In genomic region chr9:92324889-92325268, GRCh38 we compare ENCODE assay signal across 8 cellular contexts. TPM values are rescaled to one million over a fixed set of nuclear protein-coding genes. Genes with fewer than 3 reads are reported as not detected.
DNase-seq lines count a peak whose midpoint lies in the region; ATAC-seq and TF ChIP-seq lines count a peak whose summit lies in the region.

No MANE protein-coding gene starts in this region.

- H3K4me3 ChIP-seq in PC-9 = peak overlapping the region; percentile 87
- peak overlapping the region; percentile 72 to 88 (median 82) for H3K4me3 ChIP-seq in esophagus muscularis mucosa
- peak overlapping the region; percentile 72 to 85 for H3K4me3 ChIP-seq in neuronal stem cell (ENCODE audit: low read length in 2 of 2)

- H4K8ac ChIP-seq in neuronal stem cell (ENCODE audit: low read depth, low read length) = no peak overlapping the region

- H2BK15ac ChIP-seq in neuronal stem cell (ENCODE audit: low read length) = no peak overlapping the region

- BruUV-seq in PC-9 (replicated peaks; lab: Mats Ljungman, UMichigan) = TSS peak; percentile 83

- no peaks in the 10 kb centered on the region for H3K79me1 ChIP-seq in neuronal stem cell (ENCODE audit: low read depth, low read length)

- H3K27ac ChIP-seq in PC-9 (peak overlapping the region; percentile 90), esophagus muscularis mucosa (replicated peaks in 1 of 4) (peak overlapping the region; percentile 88 to 96 (median 93)), neuronal stem cell (replicated peaks; ENCODE audit: low read length) (no peak overlapping the region)

- H3K36me3 ChIP-seq in PC-9 (ENCODE audit: low read depth) (peaks cover 19% of the 10 kb centered on the region), esophagus muscularis mucosa (peaks cover 20 to 34% (median 25%) of the 10 kb centered on the region in 4 donors), neuronal stem cell (replicated peaks in 1 of 2; ENCODE audit: control insufficient read depth in 2 of 2, insufficient read depth in 2 of 2, low read length in 2 of 2) (peaks cover 4 to 36% of the 10 kb centered on the region in 2 donors)

- TF ChIP-seq CTCF in PC-9 (conservative IDR thresholded peaks at IDR 0.05) (no peak), esophagus muscularis mucosa (IDR thresholded peaks at IDR 0.05) (no peak)

- no peak overlapping the region for H3K18ac ChIP-seq in neuronal stem cell (ENCODE audit: low read length)

- H3K9me2 ChIP-seq in PC-9 (ENCODE audit: insufficient read depth) = no peaks in the 10 kb centered on the region

- WGBS in esophagus muscularis mucosa = 0% methylated on average over 12 of the region's 12 CpGs
- no CpG with 5 or more reads among the region's 12 CpGs for WGBS in neuronal stem cell (ENCODE audit: extremely low coverage in 2 of 2, insufficient read length in 2 of 2, insufficient replicate concordance in 1 of 2), 2 donors

- H2AK5ac ChIP-seq in neuronal stem cell (ENCODE audit: low read depth, low read length) = no peak overlapping the region

- peak overlapping the region; percentile 92 for H2AFZ ChIP-seq in PC-9
- H2AFZ ChIP-seq in neuronal stem cell (ENCODE audit: low read length) = peak overlapping the region; percentile 95

- no peak for ATAC-seq in GM19452 (IDR thresholded peaks at IDR 0.05; ENCODE audit: unreplicated experiment)

- POLR2A ChIA-PET in PC-9 (lab: Charles Lee; ENCODE audit: unreplicated experiment) = no interaction called here

- TF ChIP-seq EP300 in esophagus muscularis mucosa (IDR thresholded peaks at IDR 0.05) = no peak

- H3K79me2 ChIP-seq in PC-9 (ENCODE audit: low read depth) = peaks cover 32% of the 10 kb centered on the region

- H3K27me3 ChIP-seq in PC-9 (ENCODE audit: insufficient read depth, low read depth) (no peaks in the 10 kb centered on the region), esophagus muscularis mucosa (no peaks in the 10 kb centered on the region), neuronal stem cell (ENCODE audit: control insufficient read depth in 3 of 3, insufficient read depth in 3 of 3, low read depth in 1 of 3, low read length in 3 of 3) (no peaks in the 10 kb centered on the region)

- CTCF ChIA-PET in PC-9 (lab: Charles Lee) = interaction anchor here (0.6 to 0.9 kb wide), 2 partner anchors 33 to 185 kb away, joined by 3 read pairs; no protein-coding TSS in a partner anchor

- H3K4me1 ChIP-seq in PC-9 (replicated peaks; ENCODE audit: insufficient read depth) = peaks cover 22% of the 10 kb centered on the region
- peaks cover 15 to 24% (median 21%) of the 10 kb centered on the region in 4 donors for H3K4me1 ChIP-seq in esophagus muscularis mucosa
- H3K4me1 ChIP-seq in neuronal stem cell (ENCODE audit: control insufficient read depth in 2 of 2, insufficient read depth in 1 of 2, low read depth in 1 of 2, low read length in 2 of 2) = peaks cover 4 to 10% of the 10 kb centered on the region in 2 donors

- H2BK12ac ChIP-seq in neuronal stem cell (ENCODE audit: low read length) = no peak overlapping the region

- H2BK5ac ChIP-seq in neuronal stem cell (ENCODE audit: low read length) = no peak overlapping the region

- no peaks in the 10 kb centered on the region for H4K20me1 ChIP-seq in PC-9 (ENCODE audit: insufficient read depth)

- no peak for TF ChIP-seq POLR2A in esophagus muscularis mucosa (IDR thresholded peaks at IDR 0.05; ENCODE audit: low read depth)

- DNase-seq in stimulated activated CD8-positive, alpha-beta memory T cell treated with anti-CD3 and anti-CD28 coated beads, Interleukin-2, amount 100 ng/mL, for 48 hours (ENCODE audit: low read depth in 2 of 2) = peak; percentile 32 to 52
- no peak for DNase-seq in stimulated activated CD8-positive, alpha-beta memory T cell treated with anti-CD3 and anti-CD28 coated beads, Interleukin-4, amount 100 ng/mL, for 48 hours
- DNase-seq in PC-9 (peak in 1 of 2 experiments; percentile 38), esophagus muscularis mucosa (ENCODE audit: extremely low spot score) (peak; percentile 94), neuronal stem cell (ENCODE audit: low spot score) (no peak), cerebellar cortex (ENCODE audit: low spot score) (no peak), NOMO-1 treated with dmso at 0.1 percent for 144 hours (lab: John Stamatoyannopoulos, UW; ENCODE audit: unreplicated experiment) (no peak)

- H4K91ac ChIP-seq in neuronal stem cell (ENCODE audit: low read depth, low read length, poor library complexity) = no peak overlapping the region

- intact Hi-C loops in PC-9 (cut with micrococcal nuclease; ENCODE audit: unreplicated experiment) (loop anchor here (2.0 to 10.0 kb wide), 2 partner anchors 310 to 440 kb away; partner anchors contain the start of gene BICD2), esophagus muscularis mucosa (cut with DNase I) (loop anchor here (5.0 kb wide), 1 partner anchor 312 kb away; no protein-coding TSS in a partner anchor)

- no peak overlapping the region for H2BK120ac ChIP-seq in neuronal stem cell (ENCODE audit: low read depth, low read length)

- no peaks in the 10 kb centered on the region; the same call in 1 of the 2 replicates for H3F3A ChIP-seq in PC-9 (ENCODE audit: insufficient read depth, low read depth)

- H3K23ac ChIP-seq in neuronal stem cell (ENCODE audit: low read depth, low read length, poor library complexity) = no peak overlapping the region

- H3K9me3 ChIP-seq in PC-9 (ENCODE audit: insufficient read depth, low read depth) (no peaks in the 10 kb centered on the region), esophagus muscularis mucosa (no peaks in the 10 kb centered on the region), neuronal stem cell (replicated peaks in 1 of 2; ENCODE audit: control insufficient read depth in 2 of 2, insufficient read depth in 1 of 2, low read depth in 1 of 2, low read length in 2 of 2) (no peaks in the 10 kb centered on the region)

- no peak overlapping the region for H3K4ac ChIP-seq in neuronal stem cell (ENCODE audit: low read length)

- H3K4me2 ChIP-seq in PC-9 (peak overlapping the region; percentile 99), neuronal stem cell (ENCODE audit: insufficient read depth, low read length, poor library complexity, severe bottlenecking) (peak overlapping the region; percentile 76)

- H3K14ac ChIP-seq in neuronal stem cell (ENCODE audit: low read length) = no peak overlapping the region

- peak overlapping the region; percentile 80 for H3K9ac ChIP-seq in neuronal stem cell (ENCODE audit: low read depth, low read length, poor library complexity)

RNA-seq across cellular contexts. Expression of gene NOL8, which starts 0.3 kb away (rescaled TPM):
- total RNA-seq in PC-9 (2021) (35.7 and 46.9 TPM in 2 replicates), esophagus muscularis mucosa (10 to 100 TPM; 17.1 to 28.2 (median 22.5) TPM)
- 26.8 TPM for polyA plus RNA-seq in neuronal stem cell (2013, experiment 1 of 2)
- polyA plus RNA-seq in neuronal stem cell (2013, experiment 2 of 2) = 29.3 TPM

RNA-seq across cellular contexts. Expression of gene CENPP, which starts 0.9 kb away (rescaled TPM):
- total RNA-seq in PC-9 (2021) (7.6 and 10.0 TPM in 2 replicates), esophagus muscularis mucosa (1 to 10 TPM; 1.0 to 5.8 (median 2.0) TPM)
- 12.4 TPM for polyA plus RNA-seq in neuronal stem cell (2013, experiment 1 of 2)
- polyA plus RNA-seq in neuronal stem cell (2013, experiment 2 of 2) = 12.7 TPM

RNA-seq across cellular contexts. Expression of gene IARS1, which starts 31.4 kb away (rescaled TPM):
- 232 and 246 TPM in 2 replicates for total RNA-seq in PC-9 (2021)
- 10 to 100 TPM; 49.8 to 80.6 (median 67.1) TPM for total RNA-seq in esophagus muscularis mucosa
- polyA plus RNA-seq in neuronal stem cell (2013, experiment 1 of 2) = 57.0 TPM
- 57.5 TPM for polyA plus RNA-seq in neuronal stem cell (2013, experiment 2 of 2)

Comparison
In these comparisons a context has a peak if more than half of its experiments do, and no peak if none do; other contexts are left out.
1. DNase-seq: peak in stimulated activated CD8-positive, alpha-beta memory T cell treated with anti-CD3 and anti-CD28 coated beads, Interleukin-2, amount 100 ng/mL, for 48 hours (2 of 2) and esophagus muscularis mucosa (single experiment); none in stimulated activated CD8-positive, alpha-beta memory T cell treated with anti-CD3 and anti-CD28 coated beads, Interleukin-4, amount 100 ng/mL, for 48 hours (single experiment), neuronal stem cell (single experiment), cerebellar cortex (single experiment) and NOMO-1 treated with dmso at 0.1 percent for 144 hours (single experiment).
2. Peak in every context shown above with its lines, with median percentiles within 50 percentile points of each other: H3K4me3 ChIP-seq.